1 cellular context compared by ENCODE assay signal in the genomic region with DNA sequence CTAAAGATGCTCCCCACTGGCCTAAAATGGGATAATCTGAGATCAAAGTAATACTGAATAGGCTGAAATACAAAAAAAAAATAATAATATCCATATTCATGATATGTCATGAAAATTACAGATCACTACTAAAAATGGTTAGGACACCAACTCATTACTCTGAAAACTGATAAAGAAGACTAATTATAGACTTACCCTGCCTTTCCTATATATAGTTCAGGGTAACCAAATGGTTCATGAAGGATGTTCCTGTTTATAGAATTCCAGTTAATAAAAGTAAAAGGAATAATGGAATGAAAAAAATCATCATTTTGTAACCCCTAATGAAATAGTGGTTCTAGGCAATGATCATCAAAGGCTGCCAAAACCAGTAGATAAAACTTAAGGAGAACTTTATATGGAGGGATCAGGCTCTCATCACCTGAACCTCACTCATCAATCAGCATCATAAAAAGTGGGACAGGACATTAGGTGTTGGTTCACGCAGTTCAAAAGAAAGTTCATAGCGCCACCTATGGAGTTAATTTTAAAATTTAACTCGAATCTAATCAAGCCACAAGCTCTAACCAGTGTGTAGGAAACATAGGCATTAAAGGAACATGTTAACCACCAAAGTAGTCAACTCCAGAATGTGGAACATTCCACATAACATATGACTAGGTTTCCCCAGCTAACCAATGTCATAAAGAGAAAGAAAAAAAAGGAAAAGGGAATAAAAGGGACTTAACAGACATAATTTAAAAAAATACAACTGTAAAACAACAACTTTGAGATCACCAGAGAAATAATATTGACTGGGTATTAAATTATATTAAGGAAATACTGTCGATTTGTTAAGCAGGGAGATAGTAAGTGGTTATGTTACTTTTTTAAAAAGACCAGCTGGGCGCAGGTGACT.
TF ChIP-seq lines count a peak whose summit lies in the region.

No MANE protein-coding gene starts in this region.

TF ChIP-seq in H1, 55 proteins besides CTCF, POLR2A, EP300 and RAD21:
- TF ChIP-seq TAF1 (IDR thresholded peaks at IDR 0.05; ENCODE audit: low read depth, low read length) (no peak), RBBP5 (IDR thresholded peaks at IDR 0.05; ENCODE audit: borderline replicate concordance, low read depth, low read length) (no peak), EZH2 (IDR thresholded peaks at IDR 0.05; ENCODE audit: low read depth, low read length, severe bottlenecking) (no peak), CTBP2 (IDR thresholded peaks at IDR 0.05; ENCODE audit: borderline replicate concordance, insufficient read depth, insufficient read length, low read length) (no peak), EGR1 (IDR thresholded peaks at IDR 0.05; ENCODE audit: borderline replicate concordance, low read depth, low read length) (no peak), GABPA (IDR thresholded peaks at IDR 0.05; ENCODE audit: borderline replicate concordance, insufficient read depth, low read length) (no peak), TEAD4 (IDR thresholded peaks at IDR 0.05; ENCODE audit: low read depth, low read length) (no peak), YY1 (IDR thresholded peaks at IDR 0.05; ENCODE audit: low read depth, low read length) (no peak), TBP (IDR thresholded peaks at IDR 0.05; ENCODE audit: low read depth, low read length) (no peak), GTF2F1 (IDR thresholded peaks at IDR 0.05; ENCODE audit: borderline replicate concordance, low read depth, low read length) (no peak), SAP30 (IDR thresholded peaks at IDR 0.05; ENCODE audit: insufficient read depth, insufficient replicate concordance, low read length) (no peak), MAFK (IDR thresholded peaks at IDR 0.05; ENCODE audit: low read depth, low read length) (no peak), TAF7 (optimal IDR thresholded peaks at IDR 0.05; ENCODE audit: borderline replicate concordance, low read depth, low read length) (no peak), BCL11A (IDR thresholded peaks at IDR 0.05; ENCODE audit: low read depth in 2 of 2, low read length in 2 of 2) (no peak), HDAC6 (IDR thresholded peaks at IDR 0.05; ENCODE audit: low read depth, low read length) (no peak), RFX5 (IDR thresholded peaks at IDR 0.05; ENCODE audit: borderline replicate concordance, low read depth, low read length) (no peak), CBX5 (IDR thresholded peaks at IDR 0.05; ENCODE audit: low read depth, low read length) (no peak), POLR2AphosphoS5 (IDR thresholded peaks at IDR 0.05; ENCODE audit: low read depth, low read length) (no peak)
- TF ChIP-seq, protein P1, sequence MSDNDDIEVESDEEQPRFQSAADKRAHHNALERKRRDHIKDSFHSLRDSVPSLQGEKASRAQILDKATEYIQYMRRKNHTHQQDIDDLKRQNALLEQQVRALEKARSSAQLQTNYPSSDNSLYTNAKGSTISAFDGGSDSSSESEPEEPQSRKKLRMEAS (IDR thresholded peaks at IDR 0.05), result no peak
